Comparison of ENCODE assay signal across 4 cellular contexts in the genomic region with DNA sequence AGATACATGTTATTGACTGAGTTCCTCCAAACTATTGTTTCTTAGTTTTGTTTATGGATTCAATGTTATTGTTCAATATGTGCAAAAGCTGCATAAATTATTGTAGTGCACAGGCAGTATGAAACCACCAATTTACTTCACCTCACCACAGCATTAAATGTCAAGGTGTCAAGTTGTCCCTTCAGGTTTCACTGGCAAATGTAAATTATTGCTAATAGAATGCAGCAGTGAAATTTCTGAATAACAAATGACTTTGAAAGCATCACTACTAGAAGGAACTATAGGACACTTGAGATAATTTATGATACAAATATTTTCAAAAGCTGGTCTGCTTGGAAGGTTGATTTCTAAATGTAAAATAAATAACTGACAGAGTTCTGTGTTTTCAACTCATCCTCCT.
"Had no signal": no experiment of that assay in that cellular context is flagged by ENCODE, and none has a peak within 500 bp of the region (broad histone marks: within the 10 kb centered on the region; RNA-seq: fewer than 3 reads in every experiment).

No MANE protein-coding gene starts in this region.

- H3K9ac ChIP-seq: KMS-11 had no signal

- H3K27ac ChIP-seq: HL-60, KMS-11 had no signal

- ATAC-seq: HepG2, K562 had no signal

- H3K4me3 ChIP-seq: K562 had no signal

- H3K4me2 ChIP-seq: KMS-11 had no signal
